22 cellular contexts compared by ENCODE assay signal in genomic region chr19:49168421-49168820, GRCh38. TPM values are rescaled to one million over a fixed set of nuclear protein-coding genes. Genes with fewer than 3 reads are reported as not detected.
"Had no signal": no experiment of that assay in that cellular context is flagged by ENCODE, and none has a peak within 500 bp of the region (broad histone marks: within the 10 kb centered on the region; RNA-seq: fewer than 3 reads in every experiment).

No MANE protein-coding gene starts in this region.

- H3K4me2 ChIP-seq: SK-N-SH had no signal

- H3K27ac ChIP-seq: HL-60 had no signal

- H3K9me3 ChIP-seq: SK-N-SH had no signal

- DNase-seq: Karpas-422, KG1, MM.1S, NCI-H1092 treated with DMSO at 0.1 percent for 48 hours, NCI-H1436, NCI-H187, NCI-H2029, NCI-H2081 treated with DMSO at 0.1 percent for 48 hours, NCI-H2171, NCI-H226, NCI-H446, NCI-H510A, NCI-H524 treated with DMSO at 0.1 percent for 48 hours, NCI-H69, NCI-H774, RPMI8226, SHP77, SK-N-SH, SW 1271 had no signal

- FAIRE-seq: RCC 7860 had no signal

- H3K9ac ChIP-seq: SK-N-SH had no signal

RNA-seq across cellular contexts. Expression of gene HRC, which starts 13.2 kb away (rescaled TPM):
- total RNA-seq: SK-MEL-5 had no signal
- polyA plus RNA-seq: SK-N-SH had no signal
